In genomic region chr9:68780735-68781134, GRCh38 we compare ENCODE assay signal across 9 cellular contexts.
DNase-seq lines count a peak whose midpoint lies in the region; ATAC-seq and TF ChIP-seq lines count a peak whose summit lies in the region.
"Had no signal": no experiment of that assay in that cellular context is flagged by ENCODE, and none has a peak within 500 bp of the region (broad histone marks: within the 10 kb centered on the region; RNA-seq: fewer than 3 reads in every experiment).

No MANE protein-coding gene starts in this region.

- peak overlapping the region; percentile 81 for H3K27ac ChIP-seq in C4-2B

- H3K27me3 Mint-ChIP-seq in endothelial cell (ENCODE audit: unreplicated experiment), result no peaks in the 10 kb centered on the region
- H3K27me3 Mint-ChIP-seq: memory B cell had no signal

- no peaks in the 10 kb centered on the region for H3K36me3 Mint-ChIP-seq in endothelial cell (ENCODE audit: low read depth, unreplicated experiment)
- H3K36me3 Mint-ChIP-seq: memory B cell had no signal

- peaks cover 4% of the 10 kb centered on the region for H3K4me1 Mint-ChIP-seq in endothelial cell (ENCODE audit: unreplicated experiment)

- no peak for DNase-seq in Jurkat, Clone E6-1 (ENCODE audit: low read depth, low spot score)
- DNase-seq in choroid plexus epithelial cell (ENCODE audit: low read depth) (peak; percentile 25), myocyte (ENCODE audit: low read depth) (peak; percentile 28), endothelial cell (ENCODE audit: low spot score) (no peak), NCI-H1092 treated with DMSO at 0.1 percent for 48 hours (lab: John Stamatoyannopoulos, UW) (no peak)

- TF ChIP-seq CTCF in C4-2B (conservative IDR thresholded peaks at IDR 0.05), result no peak
- TF ChIP-seq CTCF in choroid plexus epithelial cell (conservative IDR thresholded peaks at IDR 0.05; ENCODE audit: low read depth, low read length), result no peak
- TF ChIP-seq CTCF in endothelial cell (IDR thresholded peaks at IDR 0.05; ENCODE audit: unreplicated experiment), result no peak

- H3K9me3 Mint-ChIP-seq in endothelial cell (ENCODE audit: unreplicated experiment), result no peaks in the 10 kb centered on the region
- H3K9me3 Mint-ChIP-seq: memory B cell had no signal

- H3K4me3 Mint-ChIP-seq in endothelial cell (ENCODE audit: unreplicated experiment), result no peak overlapping the region
- H3K4me3 Mint-ChIP-seq: memory B cell had no signal

- peak overlapping the region; percentile 82 for H3K4me3 ChIP-seq in Jurkat, Clone E6-1 (ENCODE audit: low read length)
- peak overlapping the region; percentile 80 for H3K4me3 ChIP-seq in choroid plexus epithelial cell (ENCODE audit: low read depth, low read length)

- H3K27ac Mint-ChIP-seq in endothelial cell (ENCODE audit: unreplicated experiment), result no peak overlapping the region
- H3K27ac Mint-ChIP-seq: memory B cell had no signal

- ATAC-seq in GM21619 (IDR thresholded peaks at IDR 0.05; ENCODE audit: unreplicated experiment) (no peak), HG03469 (IDR thresholded peaks at IDR 0.05; ENCODE audit: unreplicated experiment) (no peak)

Comparison
In these comparisons a context has a peak if more than half of its experiments do, and no peak if none do; other contexts are left out.
1. DNase-seq: peak in choroid plexus epithelial cell (single experiment) and myocyte (single experiment); none in Jurkat, Clone E6-1 (single experiment), endothelial cell (single experiment) and NCI-H1092 treated with DMSO at 0.1 percent for 48 hours (single experiment).